ENCODE assay signal across 16 cellular contexts in the genomic region with DNA sequence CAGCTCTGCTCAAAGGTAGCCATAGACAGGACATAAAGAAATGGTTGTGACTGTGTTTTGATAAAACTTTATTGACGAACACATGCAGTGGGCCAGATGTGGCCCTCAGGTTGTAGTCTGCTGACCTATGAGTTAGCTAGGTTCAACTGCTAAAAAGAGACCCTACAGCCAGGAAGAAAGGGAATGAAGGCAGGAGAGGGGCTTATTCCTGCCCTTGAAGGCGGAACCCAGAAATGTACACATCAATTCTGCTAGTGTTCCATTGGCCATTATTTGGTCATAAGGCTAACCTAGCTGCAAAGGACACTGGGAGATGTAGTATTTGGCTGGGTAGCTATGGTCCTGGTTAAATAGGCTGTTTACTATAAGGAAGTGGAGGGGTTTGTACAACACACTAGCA. TPM values are rescaled to one million over a fixed set of nuclear protein-coding genes. Genes with fewer than 3 reads are reported as not detected.
DNase-seq lines count a peak whose midpoint lies in the region; ATAC-seq, FAIRE-seq and TF ChIP-seq lines count a peak whose summit lies in the region.
"Had no signal": no experiment of that assay in that cellular context is flagged by ENCODE, and none has a peak within 500 bp of the region (broad histone marks: within the 10 kb centered on the region; RNA-seq: fewer than 3 reads in every experiment).

No MANE protein-coding gene starts in this region.

- peaks cover 3 to 14% (median 9%) of the 10 kb centered on the region in 7 donors for H3K4me1 Mint-ChIP-seq in naive thymus-derived CD4-positive, alpha-beta T cell

- FAIRE-seq in kidney (lab: Jason Lieb, UNC): no peak

- H3F3A ChIP-seq in SK-N-SH (replicated peaks; ENCODE audit: insufficient read depth): no peaks in the 10 kb centered on the region

- no peak overlapping the region for H3K18ac ChIP-seq in IMR-90 (ENCODE audit: low read depth, low read length)

- peaks cover 0 to 5% (median 0%) of the 10 kb centered on the region in 5 donors for H3K36me3 Mint-ChIP-seq in naive thymus-derived CD4-positive, alpha-beta T cell
- H3K36me3 Mint-ChIP-seq: activated naive CD4-positive, alpha-beta T cell treated with anti-CD3 and anti-CD28 coated beads, Interleukin-2, amount 50 U/mL, for 24 hours had no signal

- H3K36me3 ChIP-seq in IMR-90 (ENCODE audit: control insufficient read depth, insufficient read depth, low read length) (no peaks in the 10 kb centered on the region), SK-N-SH (replicated peaks in 1 of 2; ENCODE audit: control insufficient read depth in 1 of 2, insufficient read depth in 2 of 2, low read length in 1 of 2) (no peaks in the 10 kb centered on the region), left lung (peaks cover 0 to 4% of the 10 kb centered on the region in 2 donors), kidney (ENCODE audit: control insufficient read depth in 1 of 2, insufficient read depth in 2 of 2, low read length in 2 of 2) (peaks cover 0 to 4% of the 10 kb centered on the region in 2 donors)
- no peaks in the 10 kb centered on the region for H3K36me3 ChIP-seq in naive thymus-derived CD4-positive, alpha-beta T cell (ENCODE audit: control insufficient read depth in 2 of 3, insufficient read depth in 3 of 3, low read length in 3 of 3)
- H3K36me3 ChIP-seq: thoracic aorta had no signal

- POLR2A ChIA-PET in IMR-90 (lab: Charles Lee; ENCODE audit: unreplicated experiment): no interaction called here
- POLR2A ChIA-PET in SK-N-SH (lab: Yijun Ruan, JAX): no interaction called here
- POLR2A ChIA-PET in naive thymus-derived CD4-positive, alpha-beta T cell (lab: Charles Lee): interaction anchor here (1.2 kb wide), 1 partner anchor 30 kb away, joined by 3 read pairs; no protein-coding TSS in a partner anchor

- DNase-seq in DMS 273 (lab: John Stamatoyannopoulos, UW; ENCODE audit: unreplicated experiment) (peak; percentile 69), DMS 273 treated with DMSO at 0.1 percent for 48 hours (lab: John Stamatoyannopoulos, UW) (no peak), IMR-90 (no peak), SK-N-SH (no peak), iris pigment epithelial cell (ENCODE audit: low read depth) (peak; percentile 39), left lung (no peak), kidney (no peak)
- no peak for DNase-seq in naive thymus-derived CD4-positive, alpha-beta T cell
- DNase-seq: NCI-H2171 treated with DMSO at 0.1 percent for 48 hours, nucleus accumbens had no signal

- no peak overlapping the region for H4K5ac ChIP-seq in IMR-90 (ENCODE audit: low read depth, low read length)

- TF ChIP-seq RAD21 in IMR-90 (IDR thresholded peaks at IDR 0.05; ENCODE audit: low read length): no peak
- no peak for TF ChIP-seq RAD21 in SK-N-SH (IDR thresholded peaks at IDR 0.05; ENCODE audit: low read length)

- in situ Hi-C loops in IMR-90 (cut with MboI; ENCODE audit: low sequenced_read_pairs): no loop called here

- CTCF ChIA-PET in IMR-90 (lab: Yijun Ruan, JAX) (no interaction called here), SK-N-SH (lab: Yijun Ruan, JAX) (interaction anchor here (0.7 to 0.8 kb wide), 2 partner anchors 22 to 25 kb away, joined by 3 read pairs; no protein-coding TSS in a partner anchor)
- CTCF ChIA-PET in naive thymus-derived CD4-positive, alpha-beta T cell (lab: Charles Lee): no interaction called here

- H3K27me3 Mint-ChIP-seq in naive thymus-derived CD4-positive, alpha-beta T cell: no peaks in the 10 kb centered on the region
- H3K27me3 Mint-ChIP-seq: activated naive CD4-positive, alpha-beta T cell treated with anti-CD3 and anti-CD28 coated beads, Interleukin-2, amount 50 U/mL, for 24 hours had no signal

- dilution Hi-C loops in IMR-90 (cut with HindIII; ENCODE audit: low sequenced_read_pairs, unreplicated experiment): no loop called here

- H3K4me3 ChIP-seq in IMR-90 (ENCODE audit: insufficient read depth, low read depth, low read length): no peak overlapping the region
- H3K4me3 ChIP-seq in SK-N-SH (ENCODE audit: low read depth in 2 of 2, low read length in 1 of 2): no peak overlapping the region
- H3K4me3 ChIP-seq in left lung: no peak overlapping the region
- H3K4me3 ChIP-seq in kidney (ENCODE audit: low read length in 2 of 2): no peak overlapping the region
- H3K4me3 ChIP-seq in naive thymus-derived CD4-positive, alpha-beta T cell (ENCODE audit: low read length): no peak overlapping the region
- H3K4me3 ChIP-seq: thoracic aorta had no signal

- no TSS peak for BruUV-seq in IMR-90 (replicated peaks; lab: Mats Ljungman, UMichigan)

- H3K9me3 ChIP-seq in IMR-90 (ENCODE audit: control insufficient read depth, insufficient read depth, low read length): peaks cover 2% of the 10 kb centered on the region; the same call in 1 of the 2 replicates
- H3K9me3 ChIP-seq in SK-N-SH: no peaks in the 10 kb centered on the region
- H3K9me3 ChIP-seq in left lung: no peaks in the 10 kb centered on the region
- H3K9me3 ChIP-seq in kidney (ENCODE audit: control insufficient read depth in 1 of 2, low read length in 2 of 2): peaks cover 0 to 3% of the 10 kb centered on the region in 2 donors
- H3K9me3 ChIP-seq in naive thymus-derived CD4-positive, alpha-beta T cell (ENCODE audit: control insufficient read depth in 2 of 3, low read length in 3 of 3): no peaks in the 10 kb centered on the region
- H3K9me3 ChIP-seq: Caco-2, thoracic aorta had no signal

- no peak overlapping the region for H2BK20ac ChIP-seq in IMR-90 (ENCODE audit: low read depth, low read length)

- H4K20me1 ChIP-seq in IMR-90 (ENCODE audit: insufficient read depth, low read length) (no peaks in the 10 kb centered on the region), SK-N-SH (ENCODE audit: insufficient read depth) (no peaks in the 10 kb centered on the region)

- H3K4ac ChIP-seq in IMR-90 (ENCODE audit: low read depth, low read length): no peak overlapping the region

- no peaks in the 10 kb centered on the region for H3K9me2 ChIP-seq in SK-N-SH

- no peaks in the 10 kb centered on the region for H3K4me1 ChIP-seq in IMR-90 (ENCODE audit: control insufficient read depth, insufficient read depth, low read length)
- no peaks in the 10 kb centered on the region for H3K4me1 ChIP-seq in SK-N-SH (ENCODE audit: control insufficient read depth in 1 of 2, insufficient read depth in 2 of 2, low read depth in 1 of 2, low read length in 1 of 2)
- H3K4me1 ChIP-seq in left lung: no peaks in the 10 kb centered on the region
- no peaks in the 10 kb centered on the region for H3K4me1 ChIP-seq in kidney (ENCODE audit: control insufficient read depth in 1 of 2, insufficient read depth in 1 of 2, low read depth in 1 of 2, low read length in 2 of 2)
- H3K4me1 ChIP-seq in naive thymus-derived CD4-positive, alpha-beta T cell (ENCODE audit: control insufficient read depth in 2 of 2, insufficient read depth in 2 of 2, low read length in 2 of 2): peaks cover 0 to 14% of the 10 kb centered on the region in 2 donors
- H3K4me1 ChIP-seq: Caco-2 had no signal

- H3K9ac ChIP-seq in IMR-90 (ENCODE audit: low read depth, low read length) (no peak overlapping the region), SK-N-SH (no peak overlapping the region), kidney (ENCODE audit: low read length in 2 of 2) (no peak overlapping the region)

- intact Hi-C loops in IMR-90 (cut with micrococcal nuclease) (no loop called here), left lung (cut with DNase I) (no loop called here), kidney (cut with DNase I) (no loop called here)
- intact Hi-C loops in naive thymus-derived CD4-positive, alpha-beta T cell (cut with micrococcal nuclease): no loop called here

- no peaks in the 10 kb centered on the region for H3K9me1 ChIP-seq in IMR-90 (ENCODE audit: insufficient read depth, low read length)

- H3K27me3 ChIP-seq in IMR-90 (ENCODE audit: control insufficient read depth, insufficient read depth, low read length): peaks cover 7% of the 10 kb centered on the region
- H3K27me3 ChIP-seq in SK-N-SH (ENCODE audit: insufficient read depth): no peaks in the 10 kb centered on the region
- H3K27me3 ChIP-seq in left lung: no peaks in the 10 kb centered on the region
- no peaks in the 10 kb centered on the region for H3K27me3 ChIP-seq in naive thymus-derived CD4-positive, alpha-beta T cell (ENCODE audit: control insufficient read depth in 2 of 2, insufficient read depth in 2 of 2, low read length in 2 of 2)

- H3K27ac ChIP-seq in IMR-90 (ENCODE audit: insufficient read depth, low read length): no peak overlapping the region
- H3K27ac ChIP-seq in SK-N-SH (ENCODE audit: low read depth in 2 of 2, low read length in 1 of 2): no peak overlapping the region
- no peak overlapping the region for H3K27ac ChIP-seq in left lung
- H3K27ac ChIP-seq in kidney (ENCODE audit: low read depth in 2 of 2, low read length in 2 of 2): no peak overlapping the region
- no peak overlapping the region for H3K27ac ChIP-seq in naive thymus-derived CD4-positive, alpha-beta T cell (ENCODE audit: low read depth, low read length)
- H3K27ac ChIP-seq: 22Rv1, thoracic aorta had no signal

- ATAC-seq in IMR-90 (ENCODE audit: low read depth) (no peak; the same call in 1 of the 2 replicates), left lung (no peak)
- ATAC-seq in naive thymus-derived CD4-positive, alpha-beta T cell: no peak
- ATAC-seq: esophagus mucosa had no signal

- H2AK5ac ChIP-seq in IMR-90 (ENCODE audit: low read depth, low read length): no peak overlapping the region

- H3K4me3 Mint-ChIP-seq in naive thymus-derived CD4-positive, alpha-beta T cell: no peak overlapping the region
- H3K4me3 Mint-ChIP-seq: activated naive CD4-positive, alpha-beta T cell treated with anti-CD3 and anti-CD28 coated beads, Interleukin-2, amount 50 U/mL, for 24 hours had no signal

- H3K23ac ChIP-seq in IMR-90 (ENCODE audit: low read depth, low read length): no peak overlapping the region

- no peak overlapping the region for H2AFZ ChIP-seq in IMR-90 (replicated peaks; ENCODE audit: low read length, poor library complexity)
- H2AFZ ChIP-seq in SK-N-SH (ENCODE audit: low read depth): no peak overlapping the region

- TF ChIP-seq POLR2A in IMR-90 (IDR thresholded peaks at IDR 0.05; ENCODE audit: low read depth, low read length): no peak

- H3K79me1 ChIP-seq in IMR-90 (ENCODE audit: low read depth in 1 of 2, low read length in 2 of 2): no peaks in the 10 kb centered on the region

- no peaks in the 10 kb centered on the region for H3K9me3 Mint-ChIP-seq in naive thymus-derived CD4-positive, alpha-beta T cell
- H3K9me3 Mint-ChIP-seq: activated naive CD4-positive, alpha-beta T cell treated with anti-CD3 and anti-CD28 coated beads, Interleukin-2, amount 50 U/mL, for 24 hours had no signal

- no peaks in the 10 kb centered on the region for H3K79me2 ChIP-seq in SK-N-SH (ENCODE audit: insufficient read depth)

- TF ChIP-seq CTCF in IMR-90 (conservative IDR thresholded peaks at IDR 0.05; ENCODE audit: low read depth, low read length) (no peak), SK-N-SH (IDR thresholded peaks at IDR 0.05) (no peak), left lung (IDR thresholded peaks at IDR 0.05) (no peak), kidney (IDR thresholded peaks at IDR 0.05; ENCODE audit: borderline replicate concordance, extremely low read depth, insufficient read depth) (no peak)

- no peak overlapping the region for H2BK5ac ChIP-seq in IMR-90 (ENCODE audit: low read depth, low read length, poor library complexity, severe bottlenecking)

- H3K4me2 ChIP-seq in IMR-90 (ENCODE audit: low read depth, low read length) (no peak overlapping the region), SK-N-SH (no peak overlapping the region)

- no peak overlapping the region for H2BK120ac ChIP-seq in IMR-90 (ENCODE audit: low read depth, low read length)

- WGBS in IMR-90 (ENCODE audit: extremely low coverage in 2 of 2, insufficient read length in 1 of 2), 2 experiments: 100% methylated on average over 1 of the region's 2 CpGs; no CpG with 5 or more reads in 1 of the 2 experiments
- 81% methylated on average over 2 of the region's 2 CpGs for WGBS in SK-N-SH (ENCODE audit: low lambda C conversion rate)

- H3K56ac ChIP-seq in IMR-90 (ENCODE audit: extremely low read depth, insufficient read depth, low read length): no peak overlapping the region

- peak overlapping the region in 2 of 9 donors; percentile 21 to 36 for H3K27ac Mint-ChIP-seq in naive thymus-derived CD4-positive, alpha-beta T cell
- H3K27ac Mint-ChIP-seq: activated naive CD4-positive, alpha-beta T cell treated with anti-CD3 and anti-CD28 coated beads, Interleukin-2, amount 50 U/mL, for 24 hours had no signal

- no peak overlapping the region for H4K91ac ChIP-seq in IMR-90 (ENCODE audit: insufficient read depth, low read depth, low read length)

- TF ChIP-seq EP300 in SK-N-SH (IDR thresholded peaks at IDR 0.05; ENCODE audit: borderline replicate concordance in 1 of 2, low read depth in 1 of 2, low read length in 1 of 2): no peak

- H3K14ac ChIP-seq in IMR-90 (replicated peaks; ENCODE audit: low read depth, low read length): no peak overlapping the region

- H2BK15ac ChIP-seq in IMR-90 (ENCODE audit: low read depth, low read length): no peak overlapping the region

- H2AK9ac ChIP-seq in IMR-90 (replicated peaks; ENCODE audit: low read depth, low read length, poor library complexity): no peak overlapping the region

- H4K8ac ChIP-seq in IMR-90 (ENCODE audit: low read depth in 2 of 2, low read length in 2 of 2): no peak overlapping the region

RNA-seq across cellular contexts. Expression of a gene that starts 18.0 kb away (rescaled TPM):
- total RNA-seq in IMR-90 (2012; rRNA removed) (8.6 and 9.5 TPM in 2 replicates), left lung (10 to 100 TPM; 22.1 to 24.7 TPM), kidney (27.5 TPM)
- polyA plus RNA-seq in IMR-90 (2012; rRNA removed) (18.4 and 21.0 TPM in 2 replicates), SK-N-SH (2012; rRNA removed) (10.6 and 13.0 TPM in 2 replicates), kidney (ENCODE audit: insufficient read depth, low read depth, low replicate concordance) (17.1 TPM)
- 10.4 and 19.6 TPM in 2 replicates for polyA plus RNA-seq in IMR-90 (2012; cell fraction: cytosol; rRNA removed)
- polyA plus RNA-seq in IMR-90 (2012; cell fraction: nucleus; rRNA removed; ENCODE audit: low replicate concordance): 54.4 and 140 TPM in 2 replicates
- 2.6 and 6.4 TPM in 2 replicates for polyA plus RNA-seq in SK-N-SH (2012; cell fraction: cytosol; rRNA removed)
- 48.0 and 59.2 TPM in 2 replicates for polyA plus RNA-seq in SK-N-SH (2012; cell fraction: nucleus; rRNA removed)
- total RNA-seq in naive thymus-derived CD4-positive, alpha-beta T cell: 10 to 100 TPM; 55.1 to 77.3 (median 67.1) TPM
- polyA plus RNA-seq in naive thymus-derived CD4-positive, alpha-beta T cell: 10 to 100 TPM; 30.7 to 33.6 TPM

RNA-seq across cellular contexts. Expression of a gene that starts 19.0 kb away (rescaled TPM):
- total RNA-seq in IMR-90 (2012; rRNA removed) (55.9 and 68.6 TPM in 2 replicates), left lung (10 to 100 TPM; 52.4 to 59.1 TPM), kidney (57.6 TPM)
- polyA plus RNA-seq in IMR-90 (2012; rRNA removed) (75.7 and 96.5 TPM in 2 replicates), SK-N-SH (2012; rRNA removed) (103 and 125 TPM in 2 replicates), kidney (ENCODE audit: insufficient read depth, low read depth, low replicate concordance) (151 TPM)
- 126 and 298 TPM in 2 replicates for polyA plus RNA-seq in IMR-90 (2012; cell fraction: cytosol; rRNA removed)
- polyA plus RNA-seq in IMR-90 (2012; cell fraction: nucleus; rRNA removed; ENCODE audit: low replicate concordance): 25.4 and 32.2 TPM in 2 replicates
- 80.3 and 87.6 TPM in 2 replicates for polyA plus RNA-seq in SK-N-SH (2012; cell fraction: cytosol; rRNA removed)
- polyA plus RNA-seq in SK-N-SH (2012; cell fraction: nucleus; rRNA removed): 48.1 and 90.0 TPM in 2 replicates
- total RNA-seq in naive thymus-derived CD4-positive, alpha-beta T cell: 10 to 100 TPM; 34.0 to 95.2 (median 58.8) TPM
- 100 to 1,000 TPM; 143 to 154 TPM for polyA plus RNA-seq in naive thymus-derived CD4-positive, alpha-beta T cell

RNA-seq across cellular contexts. Expression of a gene that starts 28.5 kb away (rescaled TPM):
- not detected in 2 replicates for total RNA-seq in IMR-90 (2012; rRNA removed)
- polyA plus RNA-seq in IMR-90 (2012; rRNA removed): not detected in 2 replicates
- polyA plus RNA-seq in IMR-90 (2012; cell fraction: cytosol; rRNA removed): not detected in 2 replicates
- polyA plus RNA-seq in IMR-90 (2012; cell fraction: nucleus; rRNA removed; ENCODE audit: low replicate concordance): not detected in 2 replicates
- polyA plus RNA-seq in SK-N-SH (2012; rRNA removed): not detected in 2 replicates
- polyA plus RNA-seq in SK-N-SH (2012; cell fraction: cytosol; rRNA removed): not detected in 2 replicates
- polyA plus RNA-seq in SK-N-SH (2012; cell fraction: nucleus; rRNA removed): not detected in 2 replicates
- not detected for total RNA-seq in left lung
- total RNA-seq in kidney: not detected
- not detected for polyA plus RNA-seq in kidney (ENCODE audit: insufficient read depth, low read depth, low replicate concordance)
- not detected for total RNA-seq in naive thymus-derived CD4-positive, alpha-beta T cell
- not detected for polyA plus RNA-seq in naive thymus-derived CD4-positive, alpha-beta T cell
- total RNA-seq: Caco-2, esophagus mucosa, lung microvascular endothelial cell, thoracic aorta had no signal

RNA-seq across cellular contexts. Expression of a gene that starts 35.3 kb away (rescaled TPM):
- not detected in 2 replicates for total RNA-seq in IMR-90 (2012; rRNA removed)
- polyA plus RNA-seq in IMR-90 (2012; rRNA removed): not detected in 2 replicates
- 0.03 TPM in 1 of 2 replicates, not detected in the other for polyA plus RNA-seq in IMR-90 (2012; cell fraction: cytosol; rRNA removed)
- polyA plus RNA-seq in IMR-90 (2012; cell fraction: nucleus; rRNA removed; ENCODE audit: low replicate concordance): not detected in 2 replicates
- 0.24 and 0.36 TPM in 2 replicates for polyA plus RNA-seq in SK-N-SH (2012; rRNA removed)
- polyA plus RNA-seq in SK-N-SH (2012; cell fraction: cytosol; rRNA removed): 0.18 and 0.28 TPM in 2 replicates
- polyA plus RNA-seq in SK-N-SH (2012; cell fraction: nucleus; rRNA removed): 0.49 and 1.0 TPM in 2 replicates
- 10 to 100 TPM; 33.8 to 36.2 TPM for total RNA-seq in left lung
- total RNA-seq in kidney: 26.5 TPM
- 32.5 TPM for polyA plus RNA-seq in kidney (ENCODE audit: insufficient read depth, low read depth, low replicate concordance)
- 10 to 100 TPM in 4 of 5 experiments, 1 to 10 TPM in 1; 1.2 to 20.1 (median 16.8) TPM for total RNA-seq in naive thymus-derived CD4-positive, alpha-beta T cell
- 10 to 100 TPM; 14.0 to 16.1 TPM for polyA plus RNA-seq in naive thymus-derived CD4-positive, alpha-beta T cell
- total RNA-seq: lung microvascular endothelial cell had no signal

RNA-seq across cellular contexts. Expression of a gene that starts 42.7 kb away (rescaled TPM):
- total RNA-seq in IMR-90 (2012; rRNA removed): not detected in 2 replicates
- polyA plus RNA-seq in IMR-90 (2012; rRNA removed): not detected in 2 replicates
- not detected in 2 replicates for polyA plus RNA-seq in IMR-90 (2012; cell fraction: cytosol; rRNA removed)
- not detected in 2 replicates for polyA plus RNA-seq in IMR-90 (2012; cell fraction: nucleus; rRNA removed; ENCODE audit: low replicate concordance)
- not detected in 2 replicates for polyA plus RNA-seq in SK-N-SH (2012; rRNA removed)
- not detected in 2 replicates for polyA plus RNA-seq in SK-N-SH (2012; cell fraction: cytosol; rRNA removed)
- polyA plus RNA-seq in SK-N-SH (2012; cell fraction: nucleus; rRNA removed): not detected in 2 replicates
- total RNA-seq in left lung: 1 to 10 TPM; 6.6 to 9.1 TPM
- 2.7 TPM for total RNA-seq in kidney
- 4.2 TPM for polyA plus RNA-seq in kidney (ENCODE audit: insufficient read depth, low read depth, low replicate concordance)
- 10 to 100 TPM in 3 of 5 experiments, 1 to 10 TPM in 2; 1.6 to 32.6 (median 14.3) TPM for total RNA-seq in naive thymus-derived CD4-positive, alpha-beta T cell
- 10 to 100 TPM in 1 of 2 donors, 1 to 10 TPM in 1; 8.4 to 13.0 TPM for polyA plus RNA-seq in naive thymus-derived CD4-positive, alpha-beta T cell

Comparison
In these comparisons a context has a peak if more than half of its experiments do, and no peak if none do; other contexts are left out.
1. DNase-seq: peak in DMS 273 (single experiment) and iris pigment epithelial cell (single experiment); none in DMS 273 treated with DMSO at 0.1 percent for 48 hours (single experiment), IMR-90 (single experiment), SK-N-SH (single experiment), left lung (0 of 2), kidney (single experiment) and naive thymus-derived CD4-positive, alpha-beta T cell (0 of 9).